In the genomic region with DNA sequence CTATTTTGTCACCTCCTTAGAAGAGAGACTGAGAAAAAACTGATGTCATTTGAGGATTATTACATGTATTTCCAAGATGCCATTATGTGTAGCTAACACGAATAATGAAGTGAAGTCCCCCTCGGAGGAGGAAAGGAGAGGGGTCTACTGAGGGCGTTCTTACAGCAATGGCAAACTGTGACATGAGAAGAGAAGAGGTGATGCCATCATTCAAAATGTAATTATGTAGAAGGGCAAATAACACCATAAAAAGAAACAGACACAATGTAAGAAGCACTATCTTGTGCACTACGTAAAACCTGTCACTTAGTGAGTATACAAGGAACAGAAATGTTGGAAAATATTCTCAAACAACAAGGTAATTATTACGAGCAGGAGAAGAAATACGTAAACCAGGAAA, we compare ENCODE assay signal across 26 cellular contexts.
"Had no signal": no experiment of that assay in that cellular context is flagged by ENCODE, and none has a peak within 500 bp of the region (broad histone marks: within the 10 kb centered on the region; RNA-seq: fewer than 3 reads in every experiment).

No MANE protein-coding gene starts in this region.

- H3K4me1 Mint-ChIP-seq: activated CD4-positive, alpha-beta T cell treated with anti-CD3 and anti-CD28 coated beads, Interleukin-2, amount 10 ng/mL, durations not matched to agents 24 days and 14 days had no signal

- H3K27ac Mint-ChIP-seq: activated CD4-positive, alpha-beta T cell treated with anti-CD3 and anti-CD28 coated beads, Interleukin-2, amount 10 ng/mL, durations not matched to agents 24 days and 14 days; activated CD8-positive, alpha-beta T cell treated with anti-CD3 and anti-CD28 coated beads for 36 hours; activated T-cell treated with anti-CD3 and anti-CD28 coated beads, Interleukin-2, amount 50 U/mL, for 72 hours; activated T-helper 17 cell treated with anti-CD3 and anti-CD28 coated beads, Interleukin-2, amount 50 U/mL, for 72 hours had no signal

- DNase-seq: activated CD4-positive, alpha-beta T cell treated with anti-CD3 and anti-CD28 coated beads, Interleukin-2, amount 10 ng/mL, durations not matched to agents 24 days and 14 days; activated CD4-positive, alpha-beta T cell treated with anti-CD3 and anti-CD28 coated beads, Interleukin-2, amount 50 U/mL, for 4 hours; activated CD8-positive, alpha-beta T cell treated with anti-CD3 and anti-CD28 coated beads for 36 hours; activated effector memory CD4-positive, alpha-beta T cell treated with anti-CD3 and anti-CD28 coated beads, Interleukin-2, amount 50 U/mL, for 16 hours; activated naive CD4-positive, alpha-beta T cell; activated naive CD4-positive, alpha-beta T cell treated with anti-CD3 and anti-CD28 coated beads, Interleukin-2, amount 50 U/mL, for 16 hours; activated T-cell treated with anti-CD3 and anti-CD28 coated beads, Interleukin-2, amount 50 U/mL, for 1 hour; activated T-cell treated with anti-CD3 and anti-CD28 coated beads, Interleukin-2, amount 50 U/mL, for 72 hours; anterior cingulate cortex; brain microvascular endothelial cell; central memory CD4-positive, alpha-beta T cell; KG1; MG63; NCI-H1048; NCI-H146; NCI-H187; NCI-H2029 treated with DMSO at 0.1 percent for 48 hours; NCI-H2107; NCI-H510A treated with DMSO at 0.1 percent for 48 hours; NCI-H526 treated with DMSO at 0.1 percent for 48 hours; PC-3; Peyer's patch; SIG-M5; T1000 had no signal

- ATAC-seq: activated CD8-positive, alpha-beta T cell treated with anti-CD3 and anti-CD28 coated beads for 36 hours; activated T-cell treated with anti-CD3 and anti-CD28 coated beads, Interleukin-2, amount 50 U/mL, for 72 hours; activated T-helper 17 cell treated with anti-CD3 and anti-CD28 coated beads, Interleukin-2, amount 50 U/mL, for 72 hours; PC-3; Right ventricle myocardium inferior had no signal

- H3K9me3 Mint-ChIP-seq: activated T-cell treated with anti-CD3 and anti-CD28 coated beads, Interleukin-2, amount 50 U/mL, for 72 hours; activated T-helper 17 cell treated with anti-CD3 and anti-CD28 coated beads, Interleukin-2, amount 50 U/mL, for 72 hours had no signal

- H3K27me3 Mint-ChIP-seq: activated CD4-positive, alpha-beta T cell treated with anti-CD3 and anti-CD28 coated beads, Interleukin-2, amount 10 ng/mL, durations not matched to agents 24 days and 14 days; activated CD8-positive, alpha-beta T cell treated with anti-CD3 and anti-CD28 coated beads for 36 hours; activated T-helper 17 cell treated with anti-CD3 and anti-CD28 coated beads, Interleukin-2, amount 50 U/mL, for 72 hours had no signal

- H3K4me3 Mint-ChIP-seq: activated CD4-positive, alpha-beta T cell treated with anti-CD3 and anti-CD28 coated beads, Interleukin-2, amount 10 ng/mL, durations not matched to agents 24 days and 14 days; activated CD8-positive, alpha-beta T cell treated with anti-CD3 and anti-CD28 coated beads for 36 hours; activated T-cell treated with anti-CD3 and anti-CD28 coated beads, Interleukin-2, amount 50 U/mL, for 72 hours; activated T-helper 17 cell treated with anti-CD3 and anti-CD28 coated beads, Interleukin-2, amount 50 U/mL, for 72 hours had no signal
